ENCODE assay signal across 1 cellular context in the genomic region with DNA sequence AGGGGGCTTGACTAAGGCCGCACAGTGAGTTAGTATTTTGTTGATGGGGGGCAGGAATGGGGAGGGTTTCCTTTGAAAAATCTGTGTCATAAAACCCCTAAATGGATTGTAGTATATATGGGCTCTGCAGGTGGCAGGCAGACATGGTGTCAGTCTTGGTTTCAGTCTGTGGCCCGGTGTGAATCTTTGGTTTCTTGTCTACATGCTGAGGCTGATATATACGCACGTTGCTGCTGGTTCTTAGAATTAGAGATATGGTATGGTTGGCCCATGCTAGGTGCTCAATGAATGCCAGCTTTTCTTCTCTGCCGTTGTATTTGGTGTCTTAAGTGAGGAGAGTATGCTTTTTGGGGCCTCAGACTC.
TF ChIP-seq lines count a peak whose summit lies in the region.

No MANE protein-coding gene starts in this region.

TF ChIP-seq in GM23338, 12 proteins besides CTCF, POLR2A, EP300 and RAD21 (continued from another document):
- TF ChIP-seq NANOG (IDR thresholded peaks at IDR 0.05; ENCODE audit: borderline replicate concordance) (no peak), JUNB (IDR thresholded peaks at IDR 0.05; ENCODE audit: unreplicated experiment) (no peak), EZH2 (IDR thresholded peaks at IDR 0.05; ENCODE audit: low read depth, unreplicated experiment) (no peak), POLR2AphosphoS5 (IDR thresholded peaks at IDR 0.05; ENCODE audit: low read depth) (no peak), ZNF331 (CRISPR knock-in tag; IDR thresholded peaks at IDR 0.05; ENCODE audit: low read depth) (no peak), ZNF114 (CRISPR knock-in tag; IDR thresholded peaks at IDR 0.05) (no peak)
- TF ChIP-seq, protein P1, sequence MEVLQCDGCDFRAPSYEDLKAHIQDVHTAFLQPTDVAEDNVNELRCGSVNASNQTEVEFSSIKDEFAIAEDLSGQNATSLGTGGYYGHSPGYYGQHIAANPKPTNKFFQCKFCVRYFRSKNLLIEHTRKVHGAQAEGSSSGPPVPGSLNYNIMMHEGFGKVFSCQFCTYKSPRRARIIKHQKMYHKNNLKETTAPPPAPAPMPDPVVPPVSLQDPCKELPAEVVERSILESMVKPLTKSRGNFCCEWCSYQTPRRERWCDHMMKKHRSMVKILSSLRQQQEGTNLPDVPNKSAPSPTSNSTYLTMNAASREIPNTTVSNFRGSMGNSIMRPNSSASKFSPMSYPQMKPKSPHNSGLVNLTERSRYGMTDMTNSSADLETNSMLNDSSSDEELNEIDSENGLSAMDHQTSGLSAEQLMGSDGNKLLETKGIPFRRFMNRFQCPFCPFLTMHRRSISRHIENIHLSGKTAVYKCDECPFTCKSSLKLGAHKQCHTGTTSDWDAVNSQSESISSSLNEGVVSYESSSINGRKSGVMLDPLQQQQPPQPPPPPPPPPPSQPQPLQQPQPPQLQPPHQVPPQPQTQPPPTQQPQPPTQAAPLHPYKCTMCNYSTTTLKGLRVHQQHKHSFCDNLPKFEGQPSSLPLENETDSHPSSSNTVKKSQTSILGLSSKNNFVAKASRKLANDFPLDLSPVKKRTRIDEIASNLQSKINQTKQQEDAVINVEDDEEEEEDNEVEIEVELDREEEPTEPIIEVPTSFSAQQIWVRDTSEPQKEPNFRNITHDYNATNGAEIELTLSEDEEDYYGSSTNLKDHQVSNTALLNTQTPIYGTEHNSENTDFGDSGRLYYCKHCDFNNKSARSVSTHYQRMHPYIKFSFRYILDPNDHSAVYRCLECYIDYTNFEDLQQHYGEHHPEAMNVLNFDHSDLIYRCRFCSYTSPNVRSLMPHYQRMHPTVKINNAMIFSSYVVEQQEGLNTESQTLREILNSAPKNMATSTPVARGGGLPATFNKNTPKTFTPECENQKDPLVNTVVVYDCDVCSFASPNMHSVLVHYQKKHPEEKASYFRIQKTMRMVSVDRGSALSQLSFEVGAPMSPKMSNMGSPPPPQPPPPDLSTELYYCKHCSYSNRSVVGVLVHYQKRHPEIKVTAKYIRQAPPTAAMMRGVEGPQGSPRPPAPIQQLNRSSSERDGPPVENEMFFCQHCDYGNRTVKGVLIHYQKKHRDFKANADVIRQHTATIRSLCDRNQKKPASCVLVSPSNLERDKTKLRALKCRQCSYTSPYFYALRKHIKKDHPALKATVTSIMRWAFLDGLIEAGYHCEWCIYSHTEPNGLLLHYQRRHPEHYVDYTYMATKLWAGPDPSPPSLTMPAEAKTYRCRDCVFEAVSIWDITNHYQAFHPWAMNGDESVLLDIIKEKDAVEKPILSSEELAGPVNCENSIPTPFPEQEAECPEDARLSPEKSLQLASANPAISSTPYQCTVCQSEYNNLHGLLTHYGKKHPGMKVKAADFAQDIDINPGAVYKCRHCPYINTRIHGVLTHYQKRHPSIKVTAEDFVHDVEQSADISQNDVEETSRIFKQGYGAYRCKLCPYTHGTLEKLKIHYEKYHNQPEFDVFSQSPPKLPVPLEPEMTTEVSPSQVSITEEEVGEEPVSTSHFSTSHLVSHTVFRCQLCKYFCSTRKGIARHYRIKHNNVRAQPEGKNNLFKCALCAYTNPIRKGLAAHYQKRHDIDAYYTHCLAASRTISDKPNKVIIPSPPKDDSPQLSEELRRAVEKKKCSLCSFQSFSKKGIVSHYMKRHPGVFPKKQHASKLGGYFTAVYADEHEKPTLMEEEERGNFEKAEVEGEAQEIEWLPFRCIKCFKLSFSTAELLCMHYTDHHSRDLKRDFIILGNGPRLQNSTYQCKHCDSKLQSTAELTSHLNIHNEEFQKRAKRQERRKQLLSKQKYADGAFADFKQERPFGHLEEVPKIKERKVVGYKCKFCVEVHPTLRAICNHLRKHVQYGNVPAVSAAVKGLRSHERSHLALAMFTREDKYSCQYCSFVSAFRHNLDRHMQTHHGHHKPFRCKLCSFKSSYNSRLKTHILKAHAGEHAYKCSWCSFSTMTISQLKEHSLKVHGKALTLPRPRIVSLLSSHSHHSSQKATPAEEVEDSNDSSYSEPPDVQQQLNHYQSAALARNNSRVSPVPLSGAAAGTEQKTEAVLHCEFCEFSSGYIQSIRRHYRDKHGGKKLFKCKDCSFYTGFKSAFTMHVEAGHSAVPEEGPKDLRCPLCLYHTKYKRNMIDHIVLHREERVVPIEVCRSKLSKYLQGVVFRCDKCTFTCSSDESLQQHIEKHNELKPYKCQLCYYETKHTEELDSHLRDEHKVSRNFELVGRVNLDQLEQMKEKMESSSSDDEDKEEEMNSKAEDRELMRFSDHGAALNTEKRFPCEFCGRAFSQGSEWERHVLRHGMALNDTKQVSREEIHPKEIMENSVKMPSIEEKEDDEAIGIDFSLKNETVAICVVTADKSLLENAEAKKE (CRISPR knock-in tag; IDR thresholded peaks at IDR 0.05) = no peak
- TF ChIP-seq, protein P2, sequence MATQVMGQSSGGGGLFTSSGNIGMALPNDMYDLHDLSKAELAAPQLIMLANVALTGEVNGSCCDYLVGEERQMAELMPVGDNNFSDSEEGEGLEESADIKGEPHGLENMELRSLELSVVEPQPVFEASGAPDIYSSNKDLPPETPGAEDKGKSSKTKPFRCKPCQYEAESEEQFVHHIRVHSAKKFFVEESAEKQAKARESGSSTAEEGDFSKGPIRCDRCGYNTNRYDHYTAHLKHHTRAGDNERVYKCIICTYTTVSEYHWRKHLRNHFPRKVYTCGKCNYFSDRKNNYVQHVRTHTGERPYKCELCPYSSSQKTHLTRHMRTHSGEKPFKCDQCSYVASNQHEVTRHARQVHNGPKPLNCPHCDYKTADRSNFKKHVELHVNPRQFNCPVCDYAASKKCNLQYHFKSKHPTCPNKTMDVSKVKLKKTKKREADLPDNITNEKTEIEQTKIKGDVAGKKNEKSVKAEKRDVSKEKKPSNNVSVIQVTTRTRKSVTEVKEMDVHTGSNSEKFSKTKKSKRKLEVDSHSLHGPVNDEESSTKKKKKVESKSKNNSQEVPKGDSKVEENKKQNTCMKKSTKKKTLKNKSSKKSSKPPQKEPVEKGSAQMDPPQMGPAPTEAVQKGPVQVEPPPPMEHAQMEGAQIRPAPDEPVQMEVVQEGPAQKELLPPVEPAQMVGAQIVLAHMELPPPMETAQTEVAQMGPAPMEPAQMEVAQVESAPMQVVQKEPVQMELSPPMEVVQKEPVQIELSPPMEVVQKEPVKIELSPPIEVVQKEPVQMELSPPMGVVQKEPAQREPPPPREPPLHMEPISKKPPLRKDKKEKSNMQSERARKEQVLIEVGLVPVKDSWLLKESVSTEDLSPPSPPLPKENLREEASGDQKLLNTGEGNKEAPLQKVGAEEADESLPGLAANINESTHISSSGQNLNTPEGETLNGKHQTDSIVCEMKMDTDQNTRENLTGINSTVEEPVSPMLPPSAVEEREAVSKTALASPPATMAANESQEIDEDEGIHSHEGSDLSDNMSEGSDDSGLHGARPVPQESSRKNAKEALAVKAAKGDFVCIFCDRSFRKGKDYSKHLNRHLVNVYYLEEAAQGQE (IDR thresholded peaks at IDR 0.05; ENCODE audit: unreplicated experiment) = no peak
TF ChIP-seq in GM23338: peak in this region for 0.
